25 cellular contexts compared by ENCODE assay signal in genomic region chr7:125605241-125605640, GRCh38.
DNase-seq lines count a peak whose midpoint lies in the region; ATAC-seq, FAIRE-seq and TF ChIP-seq lines count a peak whose summit lies in the region.
"Had no signal": no experiment of that assay in that cellular context is flagged by ENCODE, and none has a peak within 500 bp of the region (broad histone marks: within the 10 kb centered on the region; RNA-seq: fewer than 3 reads in every experiment).

No MANE protein-coding gene starts in this region.

- H3K9me2 ChIP-seq in SK-N-SH, result no peaks in the 10 kb centered on the region

- H3K27ac Mint-ChIP-seq in astrocyte (ENCODE audit: unreplicated experiment), result peak overlapping the region; percentile 81
- H3K27ac Mint-ChIP-seq: activated naive CD8-positive, alpha-beta T cell treated with anti-CD3 and anti-CD28 coated beads, Interleukin-2, amount 50 U/mL, for 24 hours; T-helper 2 cell treated with Interferon-gamma antibody and Interleukin-4, amounts not matched to agents 5 μg/mL and 100 μg/mL, for 36 hours had no signal

- TF ChIP-seq CTCF in SK-N-SH (IDR thresholded peaks at IDR 0.05) (no peak), astrocyte (IDR thresholded peaks at IDR 0.05; ENCODE audit: insufficient read depth, low read depth, low read length) (no peak)

- ATAC-seq in SK-N-SH treated with all-trans-retinoic acid at 6 μM for 48 hours (no peak), HG02678 (IDR thresholded peaks at IDR 0.05; ENCODE audit: unreplicated experiment) (no peak)
- ATAC-seq: activated naive CD8-positive, alpha-beta T cell treated with anti-CD3 and anti-CD28 coated beads, Interleukin-2, amount 50 U/mL, for 24 hours had no signal

- no peaks in the 10 kb centered on the region for H3F3A ChIP-seq in SK-N-SH (replicated peaks; ENCODE audit: insufficient read depth)

- H3K9me3 Mint-ChIP-seq in astrocyte (ENCODE audit: unreplicated experiment), result no peaks in the 10 kb centered on the region

- DNase-seq in SK-N-SH (no peak), astrocyte (ENCODE audit: low read depth) (peak; percentile 5), glomerular visceral epithelial cell (ENCODE audit: extremely low spot score) (peak; percentile 3), smooth muscle cell of the brain vasculature (ENCODE audit: low read depth, low spot score) (peak; percentile 6), NCI-H2029 (lab: John Stamatoyannopoulos, UW) (no peak), islet precursor cell (no peak)
- DNase-seq: 8988T; activated naive CD8-positive, alpha-beta T cell treated with anti-CD3 and anti-CD28 coated beads, Interleukin-2, amount 50 U/mL, for 24 hours; cerebellar nuclear complex; DMS 273 treated with DMSO at 0.1 percent for 48 hours; effector memory CD4-positive, alpha-beta T cell; GOT3; left cardiac atrium; NCI-H1048; NCI-H524 treated with DMSO at 0.1 percent for 48 hours; stimulated activated CD4-positive, alpha-beta T cell treated with anti-CD3 and anti-CD28 coated beads, Interleukin-15, amount 100 ng/mL, for 24 hours; stimulated activated naive CD4-positive, alpha-beta T cell had no signal

- no peak overlapping the region for H3K4me2 ChIP-seq in SK-N-SH
- no peak overlapping the region for H3K4me2 ChIP-seq in astrocyte (ENCODE audit: low read length)
- H3K4me2 ChIP-seq: BLaER1 treated with 17β-estradiol and CSF1 and Interleukin-3, amounts not matched to agents 10 nM and 100 nM; KMS-11 had no signal

- POLR2A ChIA-PET in SK-N-SH (lab: Yijun Ruan, JAX), result no interaction called here

- peak; percentile 9 for FAIRE-seq in astrocyte (lab: Jason Lieb, UNC)

- no peak overlapping the region for H3K9ac ChIP-seq in SK-N-SH
- H3K9ac ChIP-seq in astrocyte (ENCODE audit: low read length), result no peak overlapping the region
- H3K9ac ChIP-seq: BLaER1 treated with 17β-estradiol and CSF1 and Interleukin-3, amounts not matched to agents 10 nM and 100 nM; KMS-11 had no signal

- H4K20me1 ChIP-seq in SK-N-SH (ENCODE audit: insufficient read depth), result no peaks in the 10 kb centered on the region
- no peaks in the 10 kb centered on the region for H4K20me1 ChIP-seq in astrocyte (ENCODE audit: insufficient read depth, low read length)
- H4K20me1 ChIP-seq: BLaER1 treated with 17β-estradiol and CSF1 and Interleukin-3, amounts not matched to agents 10 nM and 100 nM had no signal

- H3K36me3 ChIP-seq in SK-N-SH (replicated peaks in 1 of 2; ENCODE audit: control insufficient read depth in 1 of 2, insufficient read depth in 2 of 2, low read length in 1 of 2), result no peaks in the 10 kb centered on the region
- no peaks in the 10 kb centered on the region for H3K36me3 ChIP-seq in astrocyte (ENCODE audit: insufficient read depth, low read length)
- H3K36me3 ChIP-seq: BLaER1 treated with 17β-estradiol and CSF1 and Interleukin-3, amounts not matched to agents 10 nM and 100 nM; neutrophil; SJSA1; tibial nerve had no signal

- no peak overlapping the region for H3K4me3 ChIP-seq in SK-N-SH (ENCODE audit: low read depth in 2 of 2, low read length in 1 of 2)
- no peak overlapping the region for H3K4me3 ChIP-seq in astrocyte (ENCODE audit: insufficient read depth, low read depth, low read length)
- H3K4me3 ChIP-seq: BLaER1 treated with 17β-estradiol and CSF1 and Interleukin-3, amounts not matched to agents 10 nM and 100 nM; SJSA1; tibial nerve had no signal

- H3K9me3 ChIP-seq in SK-N-SH (no peaks in the 10 kb centered on the region; the same call in 1 of the 2 replicates), astrocyte (ENCODE audit: insufficient read depth, low read depth, low read length) (no peaks in the 10 kb centered on the region)
- H3K9me3 ChIP-seq: BLaER1 treated with 17β-estradiol and CSF1 and Interleukin-3, amounts not matched to agents 10 nM and 100 nM; neutrophil; SJSA1; tibial nerve had no signal

- no peak for TF ChIP-seq EP300 in SK-N-SH (IDR thresholded peaks at IDR 0.05; ENCODE audit: borderline replicate concordance in 1 of 2, low read depth in 1 of 2, low read length in 1 of 2)

- H3K27me3 ChIP-seq in SK-N-SH (ENCODE audit: insufficient read depth) (no peaks in the 10 kb centered on the region), astrocyte (ENCODE audit: insufficient read depth, low read length) (no peaks in the 10 kb centered on the region)
- H3K27me3 ChIP-seq: BLaER1 treated with 17β-estradiol and CSF1 and Interleukin-3, amounts not matched to agents 10 nM and 100 nM; neutrophil; SJSA1; tibial nerve had no signal

- TF ChIP-seq RAD21 in SK-N-SH (IDR thresholded peaks at IDR 0.05; ENCODE audit: low read length), result no peak

- H3K4me1 ChIP-seq in SK-N-SH (ENCODE audit: control insufficient read depth in 1 of 2, insufficient read depth in 2 of 2, low read depth in 1 of 2, low read length in 1 of 2), result no peaks in the 10 kb centered on the region
- no peaks in the 10 kb centered on the region for H3K4me1 ChIP-seq in astrocyte (ENCODE audit: insufficient read depth, low read length)
- H3K4me1 ChIP-seq: BLaER1 treated with 17β-estradiol and CSF1 and Interleukin-3, amounts not matched to agents 10 nM and 100 nM; tibial nerve had no signal

- WGBS in SK-N-SH (ENCODE audit: low lambda C conversion rate), result 65% methylated on average over 2 of the region's 2 CpGs

- no peaks in the 10 kb centered on the region for H3K79me2 ChIP-seq in SK-N-SH (ENCODE audit: insufficient read depth)
- H3K79me2 ChIP-seq in astrocyte (ENCODE audit: insufficient read depth, low read length), result no peaks in the 10 kb centered on the region

- no peaks in the 10 kb centered on the region for H3K36me3 Mint-ChIP-seq in astrocyte (ENCODE audit: low read depth, unreplicated experiment)

- no peak overlapping the region for H3K4me3 Mint-ChIP-seq in astrocyte (ENCODE audit: unreplicated experiment)
- H3K4me3 Mint-ChIP-seq: activated naive CD8-positive, alpha-beta T cell treated with anti-CD3 and anti-CD28 coated beads, Interleukin-2, amount 50 U/mL, for 24 hours; T-helper 2 cell treated with Interferon-gamma antibody and Interleukin-4, amounts not matched to agents 5 μg/mL and 100 μg/mL, for 36 hours had no signal

- H3K27ac ChIP-seq in SK-N-SH (ENCODE audit: low read depth in 2 of 2, low read length in 1 of 2), result no peak overlapping the region
- no peak overlapping the region for H3K27ac ChIP-seq in astrocyte (ENCODE audit: low read depth, low read length)
- H3K27ac ChIP-seq: BLaER1 treated with 17β-estradiol and CSF1 and Interleukin-3, amounts not matched to agents 10 nM and 100 nM; KMS-11; neutrophil; SJSA1; tibial nerve had no signal

- H3K27me3 Mint-ChIP-seq in astrocyte (ENCODE audit: low read depth, unreplicated experiment), result no peaks in the 10 kb centered on the region
- H3K27me3 Mint-ChIP-seq: activated naive CD8-positive, alpha-beta T cell treated with anti-CD3 and anti-CD28 coated beads, Interleukin-2, amount 50 U/mL, for 24 hours had no signal

- peaks cover 8% of the 10 kb centered on the region for H3K4me1 Mint-ChIP-seq in astrocyte (ENCODE audit: low read depth, unreplicated experiment)
- H3K4me1 Mint-ChIP-seq: activated naive CD8-positive, alpha-beta T cell treated with anti-CD3 and anti-CD28 coated beads, Interleukin-2, amount 50 U/mL, for 24 hours had no signal

- CTCF ChIA-PET in SK-N-SH (lab: Yijun Ruan, JAX), result interaction anchor here (1.0 kb wide), 1 partner anchor 16 kb away, joined by 3 read pairs; no protein-coding TSS in a partner anchor

- H2AFZ ChIP-seq in SK-N-SH (ENCODE audit: low read depth) (no peak overlapping the region), astrocyte (ENCODE audit: low read depth, low read length) (no peak overlapping the region)

TF ChIP-seq in SK-N-SH treated with all-trans-retinoic acid at 6 μM for 48 hours, 23 proteins besides CTCF, POLR2A, EP300 and RAD21:
- TF ChIP-seq ZFP3 (CRISPR knock-in tag; IDR thresholded peaks at IDR 0.05) (peak; percentile 65; the same call in 1 of the 2 replicates), PATZ1 (CRISPR knock-in tag; IDR thresholded peaks at IDR 0.05; ENCODE audit: borderline replicate concordance) (no peak)

TF ChIP-seq in SK-N-SH, 30 proteins besides CTCF, POLR2A, EP300 and RAD21:
- TF ChIP-seq PBX3 (IDR thresholded peaks at IDR 0.05), result no peak
- TF ChIP-seq TCF12 (IDR thresholded peaks at IDR 0.05), result no peak

Comparison
In these comparisons a context has a peak if more than half of its experiments do, and no peak if none do; other contexts are left out.
1. DNase-seq: peak in astrocyte (single experiment), glomerular visceral epithelial cell (single experiment) and smooth muscle cell of the brain vasculature (single experiment); none in SK-N-SH (single experiment), NCI-H2029 (single experiment) and islet precursor cell (single experiment).